Comparison of ENCODE assay signal across 8 cellular contexts in genomic region chr1:244864253-244865027, GRCh38. TPM values are rescaled to one million over a fixed set of nuclear protein-coding genes. Genes with fewer than 3 reads are reported as not detected.
DNase-seq lines count a peak whose midpoint lies in the region; TF ChIP-seq lines count a peak whose summit lies in the region.

HNRNPU (minus strand) TSS chr1:244864543; CDS start chr1:244864307, 236 bp downstream.

- peak within 1 kb of the TSS; percentile 75 for H2AFZ ChIP-seq in neuronal stem cell (ENCODE audit: low read length)

- POLR2A ChIA-PET in HEK293T (lab: Yijun Ruan, JAX): interaction anchor here (0.5 to 10.6 kb wide), 25 partner anchors 11 to 402 kb away, joined by 3 to 129 read pairs (median 7); partner anchors contain the start of genes COX20 and DESI2

- peak within 1 kb of the TSS; percentile 100 for H3K23ac ChIP-seq in neuronal stem cell (ENCODE audit: low read depth, low read length, poor library complexity)

- peak within 1 kb of the TSS; percentile 99 to 100 for H3K4me3 ChIP-seq in neuronal stem cell (ENCODE audit: low read length in 2 of 2)

- H3K27ac ChIP-seq in neuronal stem cell (replicated peaks; ENCODE audit: low read length): peak within 1 kb of the TSS; percentile 98

- no CpG with 5 or more reads among the region's 71 CpGs for WGBS in neuronal stem cell (ENCODE audit: extremely low coverage in 2 of 2, insufficient read length in 2 of 2, insufficient replicate concordance in 1 of 2), 2 donors

- peaks cover 5% of the 10 kb centered on the region for H3K79me1 ChIP-seq in neuronal stem cell (ENCODE audit: low read depth, low read length)

- H3K4ac ChIP-seq in neuronal stem cell (ENCODE audit: low read length): peak within 1 kb of the TSS; percentile 32

- peak within 1 kb of the TSS; percentile 98 for H2BK15ac ChIP-seq in neuronal stem cell (ENCODE audit: low read length)

- in situ Hi-C loops in SK-MEL-5 (cut with HindIII; ENCODE audit: low pct_unique_long_range_greater_than_20kb, low sequenced_read_pairs): no loop called here

- peaks cover 9 to 36% of the 10 kb centered on the region in 2 donors for H3K36me3 ChIP-seq in neuronal stem cell (replicated peaks in 1 of 2; ENCODE audit: control insufficient read depth in 2 of 2, insufficient read depth in 2 of 2, low read length in 2 of 2)

- no peak within 1 kb of the TSS for H2BK12ac ChIP-seq in neuronal stem cell (ENCODE audit: low read length)

- H3K4me1 ChIP-seq in neuronal stem cell (ENCODE audit: control insufficient read depth in 2 of 2, insufficient read depth in 1 of 2, low read depth in 1 of 2, low read length in 2 of 2): peaks cover 7 to 28% of the 10 kb centered on the region in 2 donors

- peak; percentile 94 for DNase-seq in GM04504 (ENCODE audit: low read depth)
- peak; percentile 91 for DNase-seq in HEK293T (ENCODE audit: extremely low spot score)
- peak; percentile 94 for DNase-seq in MV-4-11 (lab: John Stamatoyannopoulos, UW)
- peak; percentile 94 for DNase-seq in SK-MEL-5 (ENCODE audit: low read depth, low spot score)
- peak; percentile 96 for DNase-seq in activated naive CD4-positive, alpha-beta T cell treated with Interleukin-2 at 50 U/mL for 16 hours
- peak; percentile 96 for DNase-seq in foreskin melanocyte
- peak; percentile 94 for DNase-seq in neuronal stem cell (ENCODE audit: low spot score)

- peak within 1 kb of the TSS; percentile 96 for H2AK5ac ChIP-seq in neuronal stem cell (ENCODE audit: low read depth, low read length)

- H2BK5ac ChIP-seq in neuronal stem cell (ENCODE audit: low read length): peak within 1 kb of the TSS; percentile 99

- H3K4me2 ChIP-seq in neuronal stem cell (ENCODE audit: insufficient read depth, low read length, poor library complexity, severe bottlenecking): peak within 1 kb of the TSS; percentile 71

- no peak for TF ChIP-seq CTCF in subcutaneous adipose tissue (IDR thresholded peaks at IDR 0.05; ENCODE audit: low read depth)

- H3K9ac ChIP-seq in neuronal stem cell (ENCODE audit: low read depth, low read length, poor library complexity): peak within 1 kb of the TSS; percentile 100

- peak within 1 kb of the TSS; percentile 78 for H4K8ac ChIP-seq in neuronal stem cell (ENCODE audit: low read depth, low read length)

- no peaks in the 10 kb centered on the region for H3K27me3 ChIP-seq in neuronal stem cell (ENCODE audit: control insufficient read depth in 3 of 3, insufficient read depth in 3 of 3, low read depth in 1 of 3, low read length in 3 of 3)

- H4K91ac ChIP-seq in neuronal stem cell (ENCODE audit: low read depth, low read length, poor library complexity): peak within 1 kb of the TSS; percentile 93

- peak within 1 kb of the TSS; percentile 99 for H3K14ac ChIP-seq in neuronal stem cell (ENCODE audit: low read length)

- CTCF ChIA-PET in HEK293T (lab: Yijun Ruan, JAX): interaction anchor here (1.2 to 2.2 kb wide), 2 partner anchors 16 to 178 kb away, joined by 3 to 7 read pairs; no protein-coding TSS in a partner anchor

- H3K9me3 ChIP-seq in neuronal stem cell (replicated peaks in 1 of 2; ENCODE audit: control insufficient read depth in 2 of 2, insufficient read depth in 1 of 2, low read depth in 1 of 2, low read length in 2 of 2): peaks cover 0 to 2% of the 10 kb centered on the region in 2 donors

- H3K18ac ChIP-seq in neuronal stem cell (ENCODE audit: low read length): peak within 1 kb of the TSS; percentile 97

- peak within 1 kb of the TSS; percentile 57 for H2BK120ac ChIP-seq in neuronal stem cell (ENCODE audit: low read depth, low read length)

TF ChIP-seq in HEK293T, 16 proteins besides CTCF, POLR2A, EP300 and RAD21:
- TF ChIP-seq LEF1 (IDR thresholded peaks at IDR 0.05; ENCODE audit: borderline replicate concordance) (no peak), SP1 (IDR thresholded peaks at IDR 0.05) (no peak), PKNOX1 (IDR thresholded peaks at IDR 0.05) (peak; percentile 88), L3MBTL2 (conservative IDR thresholded peaks at IDR 0.05) (0 out of 2 replicates have a peak, but pooled peaks have one; percentile 22), CTBP1 (IDR thresholded peaks at IDR 0.05; ENCODE audit: borderline replicate concordance) (no peak), ZNF384 (IDR thresholded peaks at IDR 0.05) (no peak), HDGF (IDR thresholded peaks at IDR 0.05; ENCODE audit: borderline replicate concordance) (no peak; the same call in 1 of the 2 replicates), BHLHE40 (IDR thresholded peaks at IDR 0.05; ENCODE audit: borderline replicate concordance) (no peak), NFRKB (IDR thresholded peaks at IDR 0.05) (no peak)

RNA-seq across cellular contexts. Expression of gene HNRNPU, which starts in this region (rescaled TPM):
- 221 and 282 TPM in 2 replicates for total RNA-seq in SK-MEL-5 (2014; rRNA removed; shearing (Covaris generic))
- 282 and 321 TPM in 2 replicates for polyA plus RNA-seq in SK-MEL-5 (2015; cell fraction: cytosol; rRNA removed)
- polyA plus RNA-seq in SK-MEL-5 (2015; cell fraction: nucleus; rRNA removed): 211 and 304 TPM in 2 replicates
- polyA plus RNA-seq in neuronal stem cell (2013, experiment 1 of 2): 302 TPM
- 312 TPM for polyA plus RNA-seq in neuronal stem cell (2013, experiment 2 of 2)
- total RNA-seq in subcutaneous adipose tissue: 100 to 1,000 TPM; 314 to 494 (median 367) TPM

Comparison
In these comparisons a context has a peak if more than half of its experiments do, and no peak if none do; other contexts are left out.
1. Peak in every context shown above with its lines: DNase-seq, H3K4me3 ChIP-seq and H3K27ac ChIP-seq.